Comparison of ENCODE assay signal across 19 cellular contexts in genomic region chr5:153372433-153373167, GRCh38.
A peak's percentile ranks its signal among the peaks of the same experiment; 100 is the strongest.
DNase-seq lines count a peak whose midpoint lies in the region; FAIRE-seq and TF ChIP-seq lines count a peak whose summit lies in the region.
"Had no signal": no experiment of that assay in that cellular context is flagged by ENCODE, and none has a peak within 500 bp of the region (broad histone marks: within the 10 kb centered on the region; RNA-seq: fewer than 3 reads in every experiment).

No MANE protein-coding gene starts in this region.

- in situ Hi-C loops in GM13977 (cut with MboI; ENCODE audit: low pct_unique_long_range_greater_than_20kb, low sequenced_read_pairs, unreplicated experiment): no loop called here

- DNase-seq in DMS79 treated with DMSO at 0.1 percent for 48 hours (lab: John Stamatoyannopoulos, UW) (peak; percentile 47), NCI-H146 (lab: John Stamatoyannopoulos, UW) (peak; percentile 92), NCI-H345 treated with DMSO at 0.1 percent for 48 hours (lab: John Stamatoyannopoulos, UW; ENCODE audit: unreplicated experiment) (peak; percentile 74), bronchial epithelial cell (ENCODE audit: low read depth) (peak; percentile 7), GM13977 (ENCODE audit: low spot score) (no peak), EL (no peak)
- no peak for DNase-seq in stimulated activated naive CD4-positive, alpha-beta T cell (lab: John Stamatoyannopoulos, UW)
- DNase-seq in stimulated activated CD4-positive, alpha-beta T cell treated with anti-CD3 and anti-CD28 coated beads, Interleukin-4, amount 100 ng/mL, for 4 hours: no peak
- DNase-seq: activated B cell treated with CpG ODN at 0.5 μM for 24 hours; activated CD8-positive, alpha-beta T cell treated with anti-CD3 and anti-CD28 coated beads for 36 hours; adrenal gland; DMS 273 treated with DMSO at 0.1 percent for 48 hours; stimulated activated naive B cell treated with anti-CD40 and anti-IgM and Interleukin-4, amounts not matched to agents 10 μg/mL and 1 μg/mL and 100 μg/mL, for 72 hours; T1000; thyroid gland had no signal

- H3K4me3 ChIP-seq in bronchial epithelial cell (ENCODE audit: low read depth, low read length): no peak overlapping the region
- H3K4me3 ChIP-seq: adrenal gland, breast epithelium, K562, thyroid gland had no signal

- no peaks in the 10 kb centered on the region for H3K27me3 ChIP-seq in bronchial epithelial cell (ENCODE audit: control insufficient read depth, insufficient read depth, low read length)
- H3K27me3 ChIP-seq: adrenal gland, breast epithelium, thyroid gland had no signal

- no peaks in the 10 kb centered on the region for H3K36me3 ChIP-seq in bronchial epithelial cell (ENCODE audit: control insufficient read depth, insufficient read depth, low read length)
- H3K36me3 ChIP-seq: adrenal gland, breast epithelium, thyroid gland had no signal

- TF ChIP-seq CTCF in bronchial epithelial cell (IDR thresholded peaks at IDR 0.05; ENCODE audit: insufficient read depth, low read length, severe bottlenecking) (no peak), GM13977 (IDR thresholded peaks at IDR 0.05; ENCODE audit: extremely low read depth, insufficient read depth, missing control alignments) (no peak)

- no peak for FAIRE-seq in bronchial epithelial cell (lab: Jason Lieb, UNC)
- FAIRE-seq: GM12892, H1, K562 had no signal

Comparison
In these comparisons a context has a peak if more than half of its experiments do, and no peak if none do; other contexts are left out.
1. DNase-seq: peak in DMS79 treated with DMSO at 0.1 percent for 48 hours (single experiment), NCI-H146 (single experiment), NCI-H345 treated with DMSO at 0.1 percent for 48 hours (single experiment) and bronchial epithelial cell (single experiment); none in stimulated activated naive CD4-positive, alpha-beta T cell (0 of 6), GM13977 (single experiment), stimulated activated CD4-positive, alpha-beta T cell treated with anti-CD3 and anti-CD28 coated beads, Interleukin-4, amount 100 ng/mL, for 4 hours (0 of 2) and EL (single experiment).